8 cellular contexts compared by ENCODE assay signal in genomic region chr12:2890388-2891239, GRCh38. TPM values are rescaled to one million over a fixed set of nuclear protein-coding genes. Genes with fewer than 3 reads are reported as not detected.
DNase-seq lines count a peak whose midpoint lies in the region; ATAC-seq and TF ChIP-seq lines count a peak whose summit lies in the region.

TULP3 (plus strand) TSS chr12:2890891; CDS start chr12:2890948, 57 bp downstream.

- peak within 1 kb of the TSS; percentile 88 for H3K4me3 ChIP-seq in OCI-LY7 (ENCODE audit: low read depth, low read length, poor library complexity, severe bottlenecking)
- H3K4me3 ChIP-seq in epithelial cell of proximal tubule (ENCODE audit: low read depth, low read length): peak within 1 kb of the TSS; percentile 82

- no TSS peak for BruUV-seq in OCI-LY7 (replicated peaks; lab: Mats Ljungman, UMichigan)

- no peaks in the 10 kb centered on the region; the same call in 1 of the 2 replicates for H3K79me2 ChIP-seq in OCI-LY7 (ENCODE audit: insufficient read depth, low read depth, low read length)

- no peaks in the 10 kb centered on the region for H3K9me2 ChIP-seq in OCI-LY7 (ENCODE audit: insufficient read depth, low read length)

- H3K27ac ChIP-seq in OCI-LY7 (ENCODE audit: low read depth, low read length, poor library complexity, severe bottlenecking): peak within 1 kb of the TSS; percentile 33

- CTCF ChIA-PET in OCI-LY7 (lab: Charles Lee; ENCODE audit: unreplicated experiment): no interaction called here

- TF ChIP-seq CTCF in OCI-LY7 (conservative IDR thresholded peaks at IDR 0.05; ENCODE audit: low read length) (no peak), epithelial cell of proximal tubule (conservative IDR thresholded peaks at IDR 0.05; ENCODE audit: low read depth, low read length) (no peak)

- intact Hi-C loops in OCI-LY7 (cut with micrococcal nuclease; ENCODE audit: unreplicated experiment): loop anchor here (1.0 to 5.0 kb wide), 2 partner anchors 12 to 52 kb away; no protein-coding TSS in a partner anchor

- no peaks in the 10 kb centered on the region for H4K20me1 ChIP-seq in OCI-LY7 (ENCODE audit: insufficient read depth, low read length)

- peak; percentile 96 for ATAC-seq in GM21526 (IDR thresholded peaks at IDR 0.05; ENCODE audit: low FRiP score, unreplicated experiment)

- no peaks in the 10 kb centered on the region for H3K9me3 ChIP-seq in OCI-LY7 (ENCODE audit: low read length)

- POLR2A ChIA-PET in OCI-LY7 (lab: Charles Lee): interaction anchor here (0.6 to 1.4 kb wide), 3 partner anchors 13 to 76 kb away, joined by 3 to 9 read pairs (median 5); no protein-coding TSS in a partner anchor

- H3K4me2 ChIP-seq in OCI-LY7 (ENCODE audit: low read length): peak within 1 kb of the TSS; percentile 97

- H3K4me1 ChIP-seq in OCI-LY7 (ENCODE audit: insufficient read depth, low read length, poor library complexity, severe bottlenecking): peaks cover 6% of the 10 kb centered on the region

- peaks cover 42% of the 10 kb centered on the region for H3K36me3 ChIP-seq in OCI-LY7 (ENCODE audit: insufficient read depth, low read length)

- DNase-seq in DMS 273 treated with DMSO at 0.1 percent for 48 hours (lab: John Stamatoyannopoulos, UW) (peak; percentile 93), HuH-7.5 (ENCODE audit: low spot score) (peak; percentile 96), OCI-LY7 (ENCODE audit: low spot score) (peak; percentile 94), epithelial cell of proximal tubule (ENCODE audit: low read depth) (peak; percentile 53), mucosa of gallbladder (ENCODE audit: low spot score) (peak; percentile 99)
- peak; percentile 98 for DNase-seq in activated T-cell treated with anti-CD3 and anti-CD28 coated beads, Interleukin-2, amount 50 U/mL, for 1 hour
- DNase-seq in stimulated activated CD8-positive, alpha-beta memory T cell treated with anti-CD3 and anti-CD28 coated beads, Interleukin-4, amount 100 ng/mL, for 4 hours (ENCODE audit: low read depth in 2 of 2, low spot score in 1 of 2): peak; percentile 96 to 97

- peak within 1 kb of the TSS; percentile 89 for H2AFZ ChIP-seq in OCI-LY7 (ENCODE audit: low read length)

RNA-seq across cellular contexts. Expression of gene TULP3, which starts in this region (rescaled TPM):
- 6.9 and 10.7 TPM in 2 replicates for total RNA-seq in OCI-LY7 (2014; rRNA removed; shearing (Covaris generic))
- total RNA-seq in OCI-LY7 (2022): 9.5 and 11.0 TPM in 2 replicates
- total RNA-seq in epithelial cell of proximal tubule: 20.0 and 26.6 TPM in 2 replicates
- 20.7 TPM for total RNA-seq in mucosa of gallbladder

Comparison
In these comparisons a context has a peak if more than half of its experiments do, and no peak if none do; other contexts are left out.
1. Peak in every context shown above with its lines: DNase-seq, ATAC-seq, H3K4me3 ChIP-seq and H3K27ac ChIP-seq.